8 cellular contexts compared by ENCODE assay signal in the genomic region with DNA sequence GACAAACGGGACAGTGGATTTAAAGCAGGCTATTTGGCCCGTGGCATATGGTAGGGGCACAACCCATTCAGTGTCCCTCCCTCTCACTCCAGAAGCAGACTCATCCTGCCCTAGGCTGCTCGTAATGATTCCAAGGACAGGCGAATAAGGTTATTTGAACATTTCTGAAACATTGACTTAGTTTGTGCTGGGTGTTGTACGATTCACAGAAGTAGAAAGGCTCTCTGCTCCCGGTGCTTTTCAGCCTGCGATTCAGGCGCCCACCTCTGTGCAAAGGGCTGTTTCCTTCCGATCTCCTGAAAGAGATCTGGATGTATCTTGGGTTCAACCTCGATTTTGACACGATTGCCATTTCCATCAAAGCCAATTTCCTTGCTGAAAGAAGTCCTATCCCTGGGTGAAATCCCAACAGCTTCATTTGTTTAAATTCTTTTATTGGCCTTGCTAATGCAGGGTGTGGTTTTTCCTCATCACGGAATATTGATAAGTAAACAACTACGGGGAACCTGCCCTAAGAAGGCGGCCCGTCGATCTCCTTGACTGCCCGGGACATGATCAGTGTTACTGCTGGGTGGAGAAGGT. TPM values are rescaled to one million over a fixed set of nuclear protein-coding genes. Genes with fewer than 3 reads are reported as not detected.
DNase-seq lines count a peak whose midpoint lies in the region; ATAC-seq and TF ChIP-seq lines count a peak whose summit lies in the region.

No MANE protein-coding gene starts in this region.

- H3K27ac ChIP-seq in C4-2B (peak overlapping the region; percentile 56; the same call in 1 of the 2 replicates), body of pancreas (peak overlapping the region; percentile 85 to 95 (median 90)), lung (ENCODE audit: low read depth in 1 of 2, low read length in 1 of 2) (peak overlapping the region; percentile 92 to 99), upper lobe of left lung (peak overlapping the region; percentile 95 to 96 (median 96))

- no peak for ATAC-seq in body of pancreas
- ATAC-seq in lung (ENCODE audit: insufficient read depth, low FRiP score), result no peak
- ATAC-seq in upper lobe of left lung (ENCODE audit: low FRiP score in 2 of 2), result no peak
- no peak for ATAC-seq in HG03565 (IDR thresholded peaks at IDR 0.05; ENCODE audit: unreplicated experiment)

- H3K36me3 ChIP-seq in body of pancreas (replicated peaks in 1 of 2; ENCODE audit: insufficient read depth in 1 of 2, low read depth in 2 of 2) (no peaks in the 10 kb centered on the region), lung (ENCODE audit: control insufficient read depth in 2 of 2, insufficient read depth in 2 of 2, low read length in 2 of 2) (no peaks in the 10 kb centered on the region), upper lobe of left lung (no peaks in the 10 kb centered on the region)

- DNase-seq in HuH-7 (ENCODE audit: low spot score) (peak; percentile 9), body of pancreas (no peak), lung (ENCODE audit: low spot score) (no peak), upper lobe of left lung (no peak), COLO829 (ENCODE audit: low spot score) (no peak)
- no peak for DNase-seq in stimulated activated CD4-positive, alpha-beta T cell treated with anti-CD3 and anti-CD28 coated beads, Interleukin-12 subunit alpha, Interleukin-12 subunit beta, amount 100 ng/mL, for 4 hours

- TF ChIP-seq POLR2A in body of pancreas (IDR thresholded peaks at IDR 0.05) (no peak), upper lobe of left lung (IDR thresholded peaks at IDR 0.05) (peak in 1 of 4 donors; percentile 39)

- 11 to 12% methylated on average over 17 of the region's 17 CpGs for WGBS in body of pancreas, 2 donors
- WGBS in lung, 2 donors, result 23 to 25% methylated on average over 17 of the region's 17 CpGs
- 25 to 26% methylated on average over 16 to 17 of the region's 17 CpGs for WGBS in upper lobe of left lung, 2 donors

- H3K9me3 ChIP-seq in body of pancreas (no peaks in the 10 kb centered on the region), lung (ENCODE audit: control insufficient read depth in 2 of 2, insufficient read depth in 1 of 2, low read length in 1 of 2) (no peaks in the 10 kb centered on the region), upper lobe of left lung (no peaks in the 10 kb centered on the region)

- no peak for TF ChIP-seq CTCF in C4-2B (conservative IDR thresholded peaks at IDR 0.05)
- no peak for TF ChIP-seq CTCF in body of pancreas (IDR thresholded peaks at IDR 0.05)
- TF ChIP-seq CTCF in lung (IDR thresholded peaks at IDR 0.05; ENCODE audit: control extremely low read depth, extremely low read depth), result no peak
- no peak for TF ChIP-seq CTCF in upper lobe of left lung (IDR thresholded peaks at IDR 0.05)

- no peak for TF ChIP-seq EP300 in upper lobe of left lung (IDR thresholded peaks at IDR 0.05)

- no peaks in the 10 kb centered on the region for H3K27me3 ChIP-seq in body of pancreas
- no peaks in the 10 kb centered on the region for H3K27me3 ChIP-seq in lung (ENCODE audit: control insufficient read depth, insufficient read depth)
- H3K27me3 ChIP-seq in upper lobe of left lung, result no peaks in the 10 kb centered on the region

- H3K4me3 ChIP-seq in body of pancreas (peak overlapping the region; percentile 8 to 23), lung (peak overlapping the region; percentile 91), upper lobe of left lung (peak overlapping the region; percentile 39 to 79 (median 73))

- intact Hi-C loops in body of pancreas (cut with DNase I), result no loop called here

- H3K4me1 ChIP-seq in body of pancreas, result peaks cover 6% of the 10 kb centered on the region
- peaks cover 0 to 3% of the 10 kb centered on the region in 2 donors for H3K4me1 ChIP-seq in lung (ENCODE audit: control insufficient read depth in 2 of 2, insufficient read depth in 2 of 2, low read length in 2 of 2)
- peaks cover 7 to 23% (median 10%) of the 10 kb centered on the region in 4 donors for H3K4me1 ChIP-seq in upper lobe of left lung

RNA-seq across cellular contexts. Expression of gene ZC3H12C, which starts 1.1 kb away (rescaled TPM):
- total RNA-seq in body of pancreas, result 1 to 10 TPM; 7.3 to 7.8 TPM
- 10 to 100 TPM; 14.2 to 27.1 TPM for total RNA-seq in lung
- 1 to 10 TPM; 3.4 to 4.0 TPM for polyA plus RNA-seq in lung
- total RNA-seq in upper lobe of left lung, result 10 to 100 TPM in 5 of 6 donors, 1 to 10 TPM in 1; 5.5 to 24.5 (median 14.6) TPM

Comparison
In these comparisons a context has a peak if more than half of its experiments do, and no peak if none do; other contexts are left out.
1. H3K4me3 ChIP-seq: peak in every context shown above with its lines; median percentile 91 in lung; 73 in upper lobe of left lung; 16 in body of pancreas.